8 cellular contexts compared by ENCODE assay signal in the genomic region with DNA sequence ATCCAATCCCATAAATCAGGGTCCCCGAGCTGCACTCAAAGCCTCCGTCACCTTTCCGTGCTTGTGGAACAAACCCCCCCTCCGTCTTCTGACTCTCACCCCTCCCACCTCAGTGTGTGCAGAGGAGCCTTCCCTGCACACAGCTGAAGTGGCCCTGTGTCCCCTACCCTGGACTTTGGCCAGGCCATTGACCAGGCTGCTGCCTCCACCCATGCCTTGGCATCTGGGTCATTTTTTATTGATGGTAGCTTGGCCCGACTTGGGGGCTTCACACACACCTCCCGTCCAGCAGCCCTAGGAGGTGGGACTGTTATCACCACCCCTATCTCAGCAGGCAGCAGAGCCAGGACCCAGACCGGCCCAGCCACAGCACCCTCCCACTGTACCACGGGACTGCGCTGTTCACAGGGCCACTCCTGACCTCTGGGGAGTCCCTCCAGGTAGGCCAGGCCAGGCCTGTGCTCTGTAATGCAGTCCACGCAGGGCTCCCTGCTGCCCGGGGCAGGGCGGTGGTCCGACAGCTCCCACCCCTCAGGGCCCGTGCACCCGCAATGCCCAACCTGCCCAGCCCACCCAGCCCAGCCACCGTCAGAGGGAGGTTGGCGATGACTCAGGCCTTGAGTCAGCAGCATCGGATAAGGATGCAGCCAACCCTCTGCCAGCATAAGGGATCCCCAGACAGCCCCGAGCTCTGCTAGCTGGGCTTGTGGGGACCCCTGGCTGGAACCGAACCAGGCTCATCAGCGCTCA. TPM values are rescaled to one million over a fixed set of nuclear protein-coding genes. Genes with fewer than 3 reads are reported as not detected.
DNase-seq lines count a peak whose midpoint lies in the region; ATAC-seq, FAIRE-seq and TF ChIP-seq lines count a peak whose summit lies in the region.

No MANE protein-coding gene starts in this region.

- peak overlapping the region; percentile 98 for H3K27ac ChIP-seq in ACC112 (ENCODE audit: low read depth, low read length)

- H3K27ac Mint-ChIP-seq in dendritic cell treated with granulocyte-macrophage colony-stimulating factor and Interleukin-4, amounts not matched to agents 40 ng/mL and 50 ng/mL, for 4 days = peak overlapping the region; percentile 97

- no peak overlapping the region for H2AFZ ChIP-seq in ACC112 (ENCODE audit: low read length, unreplicated experiment)

- no peaks in the 10 kb centered on the region for H3K36me3 ChIP-seq in ACC112 (ENCODE audit: insufficient read depth, low read length)
- no peaks in the 10 kb centered on the region for H3K36me3 ChIP-seq in MG63
- H3K36me3 ChIP-seq in mucosa of descending colon (ENCODE audit: low read depth) = no peaks in the 10 kb centered on the region

- no peaks in the 10 kb centered on the region for H3K9me3 ChIP-seq in MG63
- no peaks in the 10 kb centered on the region for H3K9me3 ChIP-seq in mucosa of descending colon

- H3K27me3 Mint-ChIP-seq in dendritic cell treated with granulocyte-macrophage colony-stimulating factor and Interleukin-4, amounts not matched to agents 40 ng/mL and 50 ng/mL, for 4 days = peaks cover 16% of the 10 kb centered on the region

- peak overlapping the region; percentile 62 for H3K4me3 Mint-ChIP-seq in dendritic cell treated with granulocyte-macrophage colony-stimulating factor and Interleukin-4, amounts not matched to agents 40 ng/mL and 50 ng/mL, for 4 days

- ATAC-seq in mucosa of descending colon = peak; percentile 48
- no peak for ATAC-seq in HG03432 (IDR thresholded peaks at IDR 0.05; ENCODE audit: unreplicated experiment)

- DNase-seq in MG63 (peak; percentile 84), mucosa of descending colon (peak; percentile 50 to 77 (median 60)), NCI-H446 (lab: John Stamatoyannopoulos, UW) (no peak), GM19239 (ENCODE audit: insufficient read length, low spot score) (no peak)
- DNase-seq in activated CD4-positive, alpha-beta T cell treated with anti-CD3 and anti-CD28 coated beads, Interleukin-2, amount 50 U/mL, for 1 hour = no peak

- no peak for TF ChIP-seq CTCF in mucosa of descending colon (IDR thresholded peaks at IDR 0.05)

- no peak for FAIRE-seq in GM19239 (lab: Jason Lieb, UNC)

- H3K27me3 ChIP-seq in ACC112 (ENCODE audit: insufficient read depth, low read length) (no peaks in the 10 kb centered on the region), MG63 (no peaks in the 10 kb centered on the region)

- no peaks in the 10 kb centered on the region for H3K36me3 Mint-ChIP-seq in dendritic cell treated with granulocyte-macrophage colony-stimulating factor and Interleukin-4, amounts not matched to agents 40 ng/mL and 50 ng/mL, for 4 days (ENCODE audit: low read depth)

- H3K4me1 ChIP-seq in ACC112 (ENCODE audit: control insufficient read depth, insufficient read depth, low read length, unreplicated experiment) (peaks cover 44% of the 10 kb centered on the region), mucosa of descending colon (ENCODE audit: low read depth) (peaks cover 55% of the 10 kb centered on the region)

- H3K9me3 Mint-ChIP-seq in dendritic cell treated with granulocyte-macrophage colony-stimulating factor and Interleukin-4, amounts not matched to agents 40 ng/mL and 50 ng/mL, for 4 days = no peaks in the 10 kb centered on the region

- intact Hi-C loops in dendritic cell treated with granulocyte-macrophage colony-stimulating factor and Interleukin-4, amounts not matched to agents 40 ng/mL and 50 ng/mL, for 4 days (cut with micrococcal nuclease) = no loop called here
- intact Hi-C loops in mucosa of descending colon (cut with DNase I, micrococcal nuclease) = no loop called here

- no peaks in the 10 kb centered on the region for H3K79me2 ChIP-seq in ACC112 (ENCODE audit: control insufficient read depth, insufficient read depth, low read length, unreplicated experiment)

- peaks cover 77% of the 10 kb centered on the region for H3K4me1 Mint-ChIP-seq in dendritic cell treated with granulocyte-macrophage colony-stimulating factor and Interleukin-4, amounts not matched to agents 40 ng/mL and 50 ng/mL, for 4 days (ENCODE audit: low read depth)

- H3K4me3 ChIP-seq in ACC112 (ENCODE audit: low read depth, low read length) = peak overlapping the region; percentile 70
- peak overlapping the region; percentile 40; the same call in 1 of the 2 replicates for H3K4me3 ChIP-seq in MG63
- H3K4me3 ChIP-seq in mucosa of descending colon = no peak overlapping the region

RNA-seq across cellular contexts. Expression of gene INF2, which starts 9.2 kb away (rescaled TPM):
- 15.5 and 31.4 TPM in 2 replicates for total RNA-seq in MG63 (2014; rRNA removed; shearing (Covaris generic); ENCODE audit: low replicate concordance)
- 100 to 1,000 TPM; 132 to 216 (median 176) TPM for total RNA-seq in mucosa of descending colon

RNA-seq across cellular contexts. Expression of gene ADSS1, which starts 43.8 kb away (rescaled TPM):
- total RNA-seq in MG63 (2014; rRNA removed; shearing (Covaris generic); ENCODE audit: low replicate concordance) = 4.0 and 4.2 TPM in 2 replicates
- total RNA-seq in mucosa of descending colon = 1 to 10 TPM; 2.0 to 6.0 (median 4.2) TPM

Comparison
In these comparisons a context has a peak if more than half of its experiments do, and no peak if none do; other contexts are left out.
1. DNase-seq: peak in MG63 (single experiment) and mucosa of descending colon (3 of 3); none in NCI-H446 (0 of 2), GM19239 (single experiment) and activated CD4-positive, alpha-beta T cell treated with anti-CD3 and anti-CD28 coated beads, Interleukin-2, amount 50 U/mL, for 1 hour (single experiment).